In the genomic region with DNA sequence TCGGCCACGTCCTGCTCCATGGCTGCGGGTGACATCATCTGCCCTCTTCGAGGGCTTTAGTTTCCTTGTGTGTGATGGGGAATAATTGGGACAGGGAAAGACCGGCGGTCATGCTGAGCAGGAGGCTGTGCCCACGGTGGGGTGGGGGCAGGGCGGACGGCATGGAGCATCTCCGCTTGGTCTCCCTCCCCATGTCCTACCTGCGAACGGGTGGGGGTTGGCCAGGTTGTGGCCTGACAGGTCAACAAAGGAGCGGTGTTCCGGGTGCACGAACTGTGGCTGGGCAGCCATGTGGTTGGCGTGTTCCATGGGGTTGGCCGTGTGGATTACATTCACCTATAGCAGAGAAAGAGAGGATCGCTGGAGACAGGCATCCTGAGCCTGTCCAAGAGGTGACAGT, we compare ENCODE assay signal across 18 cellular contexts.
DNase-seq lines count a peak whose midpoint lies in the region; ATAC-seq and TF ChIP-seq lines count a peak whose summit lies in the region.
"Had no signal": no experiment of that assay in that cellular context is flagged by ENCODE, and none has a peak within 500 bp of the region (broad histone marks: within the 10 kb centered on the region; RNA-seq: fewer than 3 reads in every experiment).

No MANE protein-coding gene starts in this region.

- H3K27ac ChIP-seq in CD4-positive, CD25-positive, alpha-beta regulatory T cell (ENCODE audit: insufficient read depth, low read length, poor library complexity, severe bottlenecking) = peak overlapping the region; percentile 2
- H3K27ac ChIP-seq: ovary had no signal

- intact Hi-C loops in Caco-2 (cut with micrococcal nuclease; ENCODE audit: unreplicated experiment) = no loop called here
- intact Hi-C loops in activated T-helper 2 cell treated with anti-CD3 and anti-CD28 coated beads, Interferon-gamma antibody, Interleukin-2, Interleukin-4, amounts not matched to agents 10 μg/mL and 5 μg/mL and 100 μg/mL, durations not matched to agents 14 hours and 24 hours and 36 hours (cut with micrococcal nuclease) = no loop called here

- peaks cover 11 to 64% (median 35%) of the 10 kb centered on the region in 4 donors for H3K4me1 Mint-ChIP-seq in CD4-positive, CD25-positive, alpha-beta regulatory T cell
- H3K4me1 Mint-ChIP-seq in Caco-2 (ENCODE audit: low read depth, unreplicated experiment) = no peaks in the 10 kb centered on the region
- peaks cover 35% of the 10 kb centered on the region for H3K4me1 Mint-ChIP-seq in activated T-helper 2 cell treated with anti-CD3 and anti-CD28 coated beads, Interferon-gamma antibody, Interleukin-2, Interleukin-4, amounts not matched to agents 10 μg/mL and 5 μg/mL and 100 μg/mL, durations not matched to agents 14 hours and 24 hours and 36 hours (ENCODE audit: low read depth)
- H3K4me1 Mint-ChIP-seq in naive thymus-derived CD8-positive, alpha-beta T cell = peaks cover 34 to 85% (median 72%) of the 10 kb centered on the region in 4 donors
- H3K4me1 Mint-ChIP-seq: GM23338, WTC11 had no signal

- DNase-seq in CD4-positive, CD25-positive, alpha-beta regulatory T cell = no peak
- DNase-seq in Caco-2 (no peak), NCI-H345 (lab: John Stamatoyannopoulos, UW) (no peak), NCI-H1048 (lab: John Stamatoyannopoulos, UW) (no peak), NCI-H526 (lab: John Stamatoyannopoulos, UW) (no peak)
- no peak for DNase-seq in activated T-helper 2 cell treated with anti-CD3 and anti-CD28 coated beads, Interferon-gamma antibody, Interleukin-2, Interleukin-4, amounts not matched to agents 10 μg/mL and 5 μg/mL and 100 μg/mL, durations not matched to agents 14 hours and 24 hours and 36 hours (ENCODE audit: low spot score)
- DNase-seq in naive thymus-derived CD8-positive, alpha-beta T cell = no peak
- DNase-seq: C1 segment of cervical spinal cord; DND-41; effector memory CD8-positive, alpha-beta T cell; KG1; left cardiac atrium; NCI-H226; ovary; stimulated activated CD4-positive, alpha-beta T cell treated with anti-CD3 and anti-CD28 coated beads, Interleukin-4, amount 100 ng/mL, for 24 hours had no signal

- no peaks in the 10 kb centered on the region for H3K27me3 ChIP-seq in CD4-positive, CD25-positive, alpha-beta regulatory T cell (ENCODE audit: control insufficient read depth, insufficient read depth, low read length)
- no peaks in the 10 kb centered on the region for H3K27me3 ChIP-seq in Caco-2 (replicated peaks; ENCODE audit: control insufficient read depth, insufficient read depth, low read length)
- H3K27me3 ChIP-seq: ovary, tibial nerve had no signal

- no peaks in the 10 kb centered on the region for H3K9me3 Mint-ChIP-seq in CD4-positive, CD25-positive, alpha-beta regulatory T cell
- H3K9me3 Mint-ChIP-seq in Caco-2 (ENCODE audit: unreplicated experiment) = no peaks in the 10 kb centered on the region
- no peaks in the 10 kb centered on the region for H3K9me3 Mint-ChIP-seq in activated T-helper 2 cell treated with anti-CD3 and anti-CD28 coated beads, Interferon-gamma antibody, Interleukin-2, Interleukin-4, amounts not matched to agents 10 μg/mL and 5 μg/mL and 100 μg/mL, durations not matched to agents 14 hours and 24 hours and 36 hours
- H3K9me3 Mint-ChIP-seq in naive thymus-derived CD8-positive, alpha-beta T cell = no peaks in the 10 kb centered on the region
- H3K9me3 Mint-ChIP-seq: effector memory CD8-positive, alpha-beta T cell had no signal

- peaks cover 78% of the 10 kb centered on the region for H3K36me3 ChIP-seq in CD4-positive, CD25-positive, alpha-beta regulatory T cell (ENCODE audit: control insufficient read depth, insufficient read depth, low read length)
- peaks cover 4% of the 10 kb centered on the region for H3K36me3 ChIP-seq in Caco-2 (ENCODE audit: control insufficient read depth, insufficient read depth, low read length)
- H3K36me3 ChIP-seq: ovary had no signal

- POLR2A ChIA-PET in Caco-2 (lab: Charles Lee) = no interaction called here
- POLR2A ChIA-PET in naive thymus-derived CD8-positive, alpha-beta T cell (lab: Charles Lee) = interaction anchor here (0.8 to 38.5 kb wide), 6 partner anchors 9 to 104 kb away, joined by 3 to 1258 read pairs (median 7); no protein-coding TSS in a partner anchor

- CTCF ChIA-PET in Caco-2 (lab: Charles Lee) = no interaction called here

- peaks cover 33% of the 10 kb centered on the region for H3K4me1 ChIP-seq in CD4-positive, CD25-positive, alpha-beta regulatory T cell (ENCODE audit: control insufficient read depth, insufficient read depth, low read length, poor library complexity, severe bottlenecking)
- no peaks in the 10 kb centered on the region for H3K4me1 ChIP-seq in Caco-2
- H3K4me1 ChIP-seq: tibial nerve had no signal

- no peak for ATAC-seq in CD4-positive, CD25-positive, alpha-beta regulatory T cell (ENCODE audit: low read depth in 2 of 2)
- ATAC-seq in naive thymus-derived CD8-positive, alpha-beta T cell = no peak
- ATAC-seq: effector memory CD8-positive, alpha-beta T cell; GM23338; WTC11 had no signal

- no peak overlapping the region for H3K4me3 ChIP-seq in CD4-positive, CD25-positive, alpha-beta regulatory T cell (ENCODE audit: low read depth, low read length)
- H3K4me3 ChIP-seq in Caco-2 (ENCODE audit: low read depth, low read length) = no peak overlapping the region
- H3K4me3 ChIP-seq: GM23338, ovary, tibial nerve had no signal

- H3K4me3 Mint-ChIP-seq in CD4-positive, CD25-positive, alpha-beta regulatory T cell = peak overlapping the region in 2 of 4 donors; percentile 57 to 72
- no peak overlapping the region for H3K4me3 Mint-ChIP-seq in Caco-2 (ENCODE audit: unreplicated experiment)
- H3K4me3 Mint-ChIP-seq in activated T-helper 2 cell treated with anti-CD3 and anti-CD28 coated beads, Interferon-gamma antibody, Interleukin-2, Interleukin-4, amounts not matched to agents 10 μg/mL and 5 μg/mL and 100 μg/mL, durations not matched to agents 14 hours and 24 hours and 36 hours (ENCODE audit: low read depth) = no peak overlapping the region
- H3K4me3 Mint-ChIP-seq in naive thymus-derived CD8-positive, alpha-beta T cell = peak overlapping the region in 8 of 10 donors; percentile 4 to 82 (median 76)
- H3K4me3 Mint-ChIP-seq: GM23338, WTC11 had no signal

- H3K9me3 ChIP-seq in CD4-positive, CD25-positive, alpha-beta regulatory T cell (ENCODE audit: control insufficient read depth in 2 of 2, low read length in 2 of 2) = no peaks in the 10 kb centered on the region
- no peaks in the 10 kb centered on the region for H3K9me3 ChIP-seq in Caco-2
- H3K9me3 ChIP-seq: ovary, tibial nerve had no signal

- no peak for TF ChIP-seq CTCF in Caco-2 (IDR thresholded peaks at IDR 0.05; ENCODE audit: insufficient read depth in 1 of 2, low read depth in 1 of 2, low read length in 1 of 2, severe bottlenecking in 1 of 2, unreplicated experiment in 1 of 2)

- H3K36me3 Mint-ChIP-seq in CD4-positive, CD25-positive, alpha-beta regulatory T cell = peaks cover 59% of the 10 kb centered on the region
- peaks cover 70% of the 10 kb centered on the region for H3K36me3 Mint-ChIP-seq in Caco-2 (ENCODE audit: insufficient read depth, unreplicated experiment)
- peaks cover 76% of the 10 kb centered on the region for H3K36me3 Mint-ChIP-seq in activated T-helper 2 cell treated with anti-CD3 and anti-CD28 coated beads, Interferon-gamma antibody, Interleukin-2, Interleukin-4, amounts not matched to agents 10 μg/mL and 5 μg/mL and 100 μg/mL, durations not matched to agents 14 hours and 24 hours and 36 hours (ENCODE audit: low read depth)
- peaks cover 0 to 87% (median 52%) of the 10 kb centered on the region in 3 donors for H3K36me3 Mint-ChIP-seq in naive thymus-derived CD8-positive, alpha-beta T cell

- peak overlapping the region in 2 of 3 donors; percentile 23 to 91 for H3K27ac Mint-ChIP-seq in CD4-positive, CD25-positive, alpha-beta regulatory T cell
- H3K27ac Mint-ChIP-seq in Caco-2 (ENCODE audit: unreplicated experiment) = peak overlapping the region; percentile 69
- H3K27ac Mint-ChIP-seq in activated T-helper 2 cell treated with anti-CD3 and anti-CD28 coated beads, Interferon-gamma antibody, Interleukin-2, Interleukin-4, amounts not matched to agents 10 μg/mL and 5 μg/mL and 100 μg/mL, durations not matched to agents 14 hours and 24 hours and 36 hours = peak overlapping the region; percentile 75
- H3K27ac Mint-ChIP-seq in naive thymus-derived CD8-positive, alpha-beta T cell = peak overlapping the region; percentile 19 to 97 (median 84)
- H3K27ac Mint-ChIP-seq: GM23338 had no signal

- peaks cover 4% of the 10 kb centered on the region for H3K27me3 Mint-ChIP-seq in CD4-positive, CD25-positive, alpha-beta regulatory T cell
- no peaks in the 10 kb centered on the region for H3K27me3 Mint-ChIP-seq in Caco-2 (ENCODE audit: insufficient read depth, unreplicated experiment)
- H3K27me3 Mint-ChIP-seq in activated T-helper 2 cell treated with anti-CD3 and anti-CD28 coated beads, Interferon-gamma antibody, Interleukin-2, Interleukin-4, amounts not matched to agents 10 μg/mL and 5 μg/mL and 100 μg/mL, durations not matched to agents 14 hours and 24 hours and 36 hours (ENCODE audit: low read depth) = no peaks in the 10 kb centered on the region
- H3K27me3 Mint-ChIP-seq in naive thymus-derived CD8-positive, alpha-beta T cell = no peaks in the 10 kb centered on the region
- H3K27me3 Mint-ChIP-seq: effector memory CD8-positive, alpha-beta T cell had no signal

- no TSS peak for BruUV-seq in Caco-2 (replicated peaks; lab: Mats Ljungman, UMichigan)

Comparison
In these comparisons a context has a peak if more than half of its experiments do, and no peak if none do; other contexts are left out.
1. H3K4me3 Mint-ChIP-seq: peak in naive thymus-derived CD8-positive, alpha-beta T cell (8 of 10); none in Caco-2 (single experiment) and activated T-helper 2 cell treated with anti-CD3 and anti-CD28 coated beads, Interferon-gamma antibody, Interleukin-2, Interleukin-4, amounts not matched to agents 10 μg/mL and 5 μg/mL and 100 μg/mL, durations not matched to agents 14 hours and 24 hours and 36 hours (single experiment).
2. Peak in every context shown above with its lines, with median percentiles within 50 percentile points of each other: H3K27ac Mint-ChIP-seq.